In genomic region chr14:76726551-76726961, GRCh38 we compare ENCODE assay signal across 21 cellular contexts. TPM values are rescaled to one million over a fixed set of nuclear protein-coding genes. Genes with fewer than 3 reads are reported as not detected.
DNase-seq lines count a peak whose midpoint lies in the region; ATAC-seq and TF ChIP-seq lines count a peak whose summit lies in the region.
"Had no signal": no experiment of that assay in that cellular context is flagged by ENCODE, and none has a peak within 500 bp of the region (broad histone marks: within the 10 kb centered on the region; RNA-seq: fewer than 3 reads in every experiment).

No MANE protein-coding gene starts in this region.

- DNase-seq in NCI-H524 treated with DMSO at 0.1 percent for 48 hours (lab: John Stamatoyannopoulos, UW) (peak; percentile 20), left cardiac atrium (peak; percentile 48), mesenteric fat pad (ENCODE audit: low spot score) (peak; percentile 71), MCF 10A (ENCODE audit: unreplicated experiment) (no peak), SKM-1 treated with dmso at 0.1 percent for 144 hours (lab: John Stamatoyannopoulos, UW; ENCODE audit: unreplicated experiment) (no peak), GOT3 (lab: John Stamatoyannopoulos, UW) (no peak)
- DNase-seq: activated CD4-positive, alpha-beta T cell treated with anti-CD3 and anti-CD28 coated beads for 36 hours; CD4-positive, alpha-beta memory T cell; NCI-H1105; NCI-H2081 treated with DMSO at 0.1 percent for 48 hours; NCI-H510A treated with DMSO at 0.1 percent for 48 hours; posterior cingulate gyrus; stimulated activated CD4-positive, alpha-beta T cell treated with anti-CD3 and anti-CD28 coated beads, Interleukin-2, amount 100 ng/mL, for 24 hours; stimulated activated naive B cell treated with anti-CD40 and anti-IgM and Interleukin-4, amounts not matched to agents 10 μg/mL and 1 μg/mL and 100 μg/mL, for 72 hours; T1000 had no signal

- H3K27me3 Mint-ChIP-seq in MCF 10A (ENCODE audit: insufficient read depth, unreplicated experiment), result peaks cover 72% of the 10 kb centered on the region

- ATAC-seq in left cardiac atrium, result peak in 1 of 2 donors; percentile 59
- ATAC-seq: activated CD4-positive, alpha-beta T cell treated with anti-CD3 and anti-CD28 coated beads for 36 hours; activated naive CD4-positive, alpha-beta T cell treated with anti-CD3 and anti-CD28 coated beads, Interleukin-2, amount 50 U/mL, for 72 hours; GM12878; stimulated activated naive B cell treated with anti-CD40 and anti-IgM and Interleukin-4, amounts not matched to agents 10 μg/mL and 1 μg/mL and 100 μg/mL, for 72 hours had no signal

- CTCF ChIA-PET in MCF 10A (lab: Yijun Ruan, JAX), result no interaction called here

- no peaks in the 10 kb centered on the region for H3K9me3 Mint-ChIP-seq in MCF 10A (ENCODE audit: unreplicated experiment)
- H3K9me3 Mint-ChIP-seq: activated naive CD4-positive, alpha-beta T cell treated with anti-CD3 and anti-CD28 coated beads, Interleukin-2, amount 50 U/mL, for 72 hours; CD4-positive, alpha-beta memory T cell; nephron; stimulated activated naive B cell treated with anti-CD40 and anti-IgM and Interleukin-4, amounts not matched to agents 10 μg/mL and 1 μg/mL and 100 μg/mL, for 72 hours had no signal

- intact Hi-C loops in left cardiac atrium (cut with DNase I), result no loop called here
- intact Hi-C loops in MCF 10A (cut with micrococcal nuclease), result no loop called here

- H3K4me1 Mint-ChIP-seq in MCF 10A (ENCODE audit: insufficient read depth, unreplicated experiment), result no peaks in the 10 kb centered on the region
- H3K4me1 Mint-ChIP-seq: activated CD4-positive, alpha-beta T cell treated with anti-CD3 and anti-CD28 coated beads for 36 hours; CD4-positive, alpha-beta memory T cell; nephron; stimulated activated naive B cell treated with anti-CD40 and anti-IgM and Interleukin-4, amounts not matched to agents 10 μg/mL and 1 μg/mL and 100 μg/mL, for 72 hours had no signal

- no peaks in the 10 kb centered on the region for H3K9me3 ChIP-seq in ES-I3 (ENCODE audit: control insufficient read depth, insufficient read depth, low read length)
- H3K9me3 ChIP-seq: HAP-1 had no signal

- no peak overlapping the region for H3K27ac Mint-ChIP-seq in MCF 10A (ENCODE audit: low read depth, unreplicated experiment)
- H3K27ac Mint-ChIP-seq: activated CD4-positive, alpha-beta T cell treated with anti-CD3 and anti-CD28 coated beads for 36 hours; activated naive CD4-positive, alpha-beta T cell treated with anti-CD3 and anti-CD28 coated beads, Interleukin-2, amount 50 U/mL, for 72 hours; nephron; stimulated activated naive B cell treated with anti-CD40 and anti-IgM and Interleukin-4, amounts not matched to agents 10 μg/mL and 1 μg/mL and 100 μg/mL, for 72 hours had no signal

- no TSS peak for BruUV-seq in MCF 10A (replicated peaks; lab: Mats Ljungman, UMichigan)

- POLR2A ChIA-PET in MCF 10A (lab: Yijun Ruan, JAX), result no interaction called here

- peaks cover 10% of the 10 kb centered on the region; the same call in 1 of the 2 replicates for H3K4me1 ChIP-seq in ES-I3 (ENCODE audit: insufficient read depth, low read length)
- H3K4me1 ChIP-seq: HAP-1 had no signal

- peaks cover 6% of the 10 kb centered on the region for H3K36me3 Mint-ChIP-seq in MCF 10A (ENCODE audit: insufficient read depth, unreplicated experiment)
- H3K36me3 Mint-ChIP-seq: activated naive CD4-positive, alpha-beta T cell treated with anti-CD3 and anti-CD28 coated beads, Interleukin-2, amount 50 U/mL, for 72 hours; CD4-positive, alpha-beta memory T cell; stimulated activated naive B cell treated with anti-CD40 and anti-IgM and Interleukin-4, amounts not matched to agents 10 μg/mL and 1 μg/mL and 100 μg/mL, for 72 hours had no signal

- no peak for TF ChIP-seq CTCF in MCF 10A (IDR thresholded peaks at IDR 0.05; ENCODE audit: unreplicated experiment)

- H3K4me3 Mint-ChIP-seq in MCF 10A (ENCODE audit: unreplicated experiment), result no peak overlapping the region
- H3K4me3 Mint-ChIP-seq: activated CD4-positive, alpha-beta T cell treated with anti-CD3 and anti-CD28 coated beads for 36 hours; CD4-positive, alpha-beta memory T cell; nephron; stimulated activated naive B cell treated with anti-CD40 and anti-IgM and Interleukin-4, amounts not matched to agents 10 μg/mL and 1 μg/mL and 100 μg/mL, for 72 hours had no signal

- H3K9ac ChIP-seq in ES-I3 (ENCODE audit: low read depth, low read length), result peak overlapping the region; percentile 44; the same call in 1 of the 2 replicates

- H3K36me3 ChIP-seq in ES-I3 (ENCODE audit: insufficient read depth, low read length), result no peaks in the 10 kb centered on the region
- H3K36me3 ChIP-seq: HAP-1 had no signal

RNA-seq across cellular contexts. Expression of gene VASH1, which starts 34.7 kb away (rescaled TPM):
- total RNA-seq in left cardiac atrium (100 to 1,000 TPM in 1 of 2 donors, 10 to 100 TPM in 1; 27.0 to 142 TPM), mesenteric fat pad (12.9 TPM), MCF 10A (2022) (0.35 and 0.54 TPM in 2 replicates)
- total RNA-seq: HT-29 had no signal

Comparison
In these comparisons a context has a peak if more than half of its experiments do, and no peak if none do; other contexts are left out.
1. DNase-seq: peak in NCI-H524 treated with DMSO at 0.1 percent for 48 hours (single experiment), left cardiac atrium (single experiment) and mesenteric fat pad (single experiment); none in MCF 10A (single experiment), SKM-1 treated with dmso at 0.1 percent for 144 hours (single experiment) and GOT3 (single experiment).